28 cellular contexts compared by ENCODE assay signal in genomic region chr15:101042320-101042719, GRCh38.
DNase-seq lines count a peak whose midpoint lies in the region; ATAC-seq and TF ChIP-seq lines count a peak whose summit lies in the region.
"Had no signal": no experiment of that assay in that cellular context is flagged by ENCODE, and none has a peak within 500 bp of the region (broad histone marks: within the 10 kb centered on the region; RNA-seq: fewer than 3 reads in every experiment).

No MANE protein-coding gene starts in this region.

- intact Hi-C loops in CD14-positive monocyte (cut with micrococcal nuclease) (no loop called here), tibial artery (cut with DNase I; ENCODE audit: low total_unique reads) (no loop called here)

- ATAC-seq in HG03280 (IDR thresholded peaks at IDR 0.05; ENCODE audit: unreplicated experiment) = no peak
- ATAC-seq: gastroesophageal sphincter; left lung; naive thymus-derived CD4-positive, alpha-beta T cell; pancreas; stimulated activated effector memory CD8-positive, alpha-beta T cell treated with anti-CD3 and anti-CD28 coated beads, Interleukin-12 subunit alpha, Interleukin-12 subunit beta, amount 100 ng/mL, for 72 hours had no signal

- TF ChIP-seq CTCF in CD14-positive monocyte (IDR thresholded peaks at IDR 0.05) (no peak), WERI-Rb-1 (IDR thresholded peaks at IDR 0.05; ENCODE audit: low read depth, low read length) (no peak), mesothelial cell of epicardium (IDR thresholded peaks at IDR 0.05; ENCODE audit: unreplicated experiment) (no peak), tibial artery (IDR thresholded peaks at IDR 0.05) (no peak)

- H3K4me3 ChIP-seq in WERI-Rb-1 (ENCODE audit: low read depth, low read length) = no peak overlapping the region
- no peak overlapping the region for H3K4me3 ChIP-seq in tibial artery
- H3K4me3 ChIP-seq: BLaER1 treated with 17β-estradiol and CSF1 and Interleukin-3, amounts not matched to agents 10 nM and 100 nM; gastroesophageal sphincter; HAP-1; left lung; pancreas had no signal

- H3K27ac Mint-ChIP-seq in CD14-positive monocyte = peak overlapping the region in 2 of 7 donors; percentile 17 to 75
- H3K27ac Mint-ChIP-seq in mesothelial cell of epicardium = no peak overlapping the region
- H3K27ac Mint-ChIP-seq: activated naive CD8-positive, alpha-beta T cell treated with anti-CD3 and anti-CD28 coated beads, Interleukin-2, amount 10 ng/mL, durations not matched to agents 7 days and 5 days; naive thymus-derived CD4-positive, alpha-beta T cell; stimulated activated effector memory CD8-positive, alpha-beta T cell treated with anti-CD3 and anti-CD28 coated beads, Interleukin-12 subunit alpha, Interleukin-12 subunit beta, amount 100 ng/mL, for 72 hours had no signal

- no peaks in the 10 kb centered on the region for H3K9me3 ChIP-seq in WERI-Rb-1 (ENCODE audit: severe bottlenecking)
- no peaks in the 10 kb centered on the region for H3K9me3 ChIP-seq in tibial artery
- H3K9me3 ChIP-seq: HAP-1, pancreas had no signal

- H3K27ac ChIP-seq in WERI-Rb-1 (no peak overlapping the region), tibial artery (no peak overlapping the region)
- H3K27ac ChIP-seq: BLaER1 treated with 17β-estradiol and CSF1 and Interleukin-3, amounts not matched to agents 10 nM and 100 nM; gastroesophageal sphincter; KMS-11; left lung; pancreas had no signal

- H3K4me1 Mint-ChIP-seq in CD14-positive monocyte (no peaks in the 10 kb centered on the region), mesothelial cell of epicardium (peaks cover 6% of the 10 kb centered on the region)
- H3K4me1 Mint-ChIP-seq: activated naive CD8-positive, alpha-beta T cell treated with anti-CD3 and anti-CD28 coated beads, Interleukin-2, amount 10 ng/mL, durations not matched to agents 7 days and 5 days; naive thymus-derived CD4-positive, alpha-beta T cell; stimulated activated effector memory CD8-positive, alpha-beta T cell treated with anti-CD3 and anti-CD28 coated beads, Interleukin-12 subunit alpha, Interleukin-12 subunit beta, amount 100 ng/mL, for 72 hours had no signal

- DNase-seq in CD14-positive monocyte (ENCODE audit: low spot score) = no peak
- DNase-seq in WERI-Rb-1 = peak; percentile 0
- peak; percentile 6 to 29 for DNase-seq in mesothelial cell of epicardium (ENCODE audit: low spot score in 2 of 2, unreplicated experiment in 2 of 2)
- DNase-seq in tibial artery = peak; percentile 11 to 33
- no peak for DNase-seq in inferior parietal cortex (ENCODE audit: extremely low spot score)
- DNase-seq in NCI-H146 treated with DMSO at 0.1 percent for 48 hours (lab: John Stamatoyannopoulos, UW; ENCODE audit: unreplicated experiment) = no peak
- DNase-seq: activated CD4-positive, alpha-beta T cell treated with anti-CD3 and anti-CD28 coated beads, Interleukin-2, amount 50 U/mL, for 48 hours; activated gamma-delta T cell; activated naive CD8-positive, alpha-beta T cell treated with anti-CD3 and anti-CD28 coated beads, Interleukin-2, amount 10 ng/mL, durations not matched to agents 7 days and 5 days; central memory CD4-positive, alpha-beta T cell; COR-L47; DMS79 treated with DMSO at 0.1 percent for 48 hours; GF-D8; hippocampal formation; MM.1S; NCI-H1417; NCI-H748 treated with DMSO at 0.1 percent for 48 hours; stimulated activated CD4-positive, alpha-beta T cell treated with anti-CD3 and anti-CD28 coated beads, Interleukin-4, amount 100 ng/mL, for 24 hours; T-helper 1 cell had no signal

- H3K4me1 ChIP-seq in tibial artery = no peaks in the 10 kb centered on the region
- H3K4me1 ChIP-seq: BLaER1 treated with 17β-estradiol and CSF1 and Interleukin-3, amounts not matched to agents 10 nM and 100 nM; gastroesophageal sphincter; HAP-1; left lung; pancreas had no signal

- peak overlapping the region; percentile 35 to 62 for H3K4me3 Mint-ChIP-seq in CD14-positive monocyte
- H3K4me3 Mint-ChIP-seq in mesothelial cell of epicardium = no peak overlapping the region
- H3K4me3 Mint-ChIP-seq: activated naive CD8-positive, alpha-beta T cell treated with anti-CD3 and anti-CD28 coated beads, Interleukin-2, amount 10 ng/mL, durations not matched to agents 7 days and 5 days; naive thymus-derived CD4-positive, alpha-beta T cell; stimulated activated effector memory CD8-positive, alpha-beta T cell treated with anti-CD3 and anti-CD28 coated beads, Interleukin-12 subunit alpha, Interleukin-12 subunit beta, amount 100 ng/mL, for 72 hours had no signal

- H3K9me3 Mint-ChIP-seq in CD14-positive monocyte (peaks cover 3 to 21% (median 12%) of the 10 kb centered on the region in 7 donors), mesothelial cell of epicardium (peaks cover 35% of the 10 kb centered on the region)
- H3K9me3 Mint-ChIP-seq: activated naive CD8-positive, alpha-beta T cell treated with anti-CD3 and anti-CD28 coated beads, Interleukin-2, amount 10 ng/mL, durations not matched to agents 7 days and 5 days had no signal

- H3K36me3 Mint-ChIP-seq in CD14-positive monocyte (peaks cover 96 to 100% of the 10 kb centered on the region in 2 donors), mesothelial cell of epicardium (no peaks in the 10 kb centered on the region)
- H3K36me3 Mint-ChIP-seq: activated naive CD8-positive, alpha-beta T cell treated with anti-CD3 and anti-CD28 coated beads, Interleukin-2, amount 10 ng/mL, durations not matched to agents 7 days and 5 days; stimulated activated effector memory CD8-positive, alpha-beta T cell treated with anti-CD3 and anti-CD28 coated beads, Interleukin-12 subunit alpha, Interleukin-12 subunit beta, amount 100 ng/mL, for 72 hours had no signal

- H3K27me3 Mint-ChIP-seq in CD14-positive monocyte (ENCODE audit: low read depth in 3 of 3) (peaks cover 29 to 69% (median 39%) of the 10 kb centered on the region in 3 donors), mesothelial cell of epicardium (ENCODE audit: low read depth) (no peaks in the 10 kb centered on the region)

- H3K36me3 ChIP-seq in WERI-Rb-1 (no peaks in the 10 kb centered on the region), tibial artery (peaks cover 0 to 36% (median 8%) of the 10 kb centered on the region in 3 donors)
- H3K36me3 ChIP-seq: HAP-1 had no signal

- H3K27me3 ChIP-seq in WERI-Rb-1 (ENCODE audit: insufficient read depth, low read depth, severe bottlenecking) = no peaks in the 10 kb centered on the region
- no peaks in the 10 kb centered on the region for H3K27me3 ChIP-seq in tibial artery
- H3K27me3 ChIP-seq: gastroesophageal sphincter, left lung, pancreas had no signal

Comparison
In these comparisons a context has a peak if more than half of its experiments do, and no peak if none do; other contexts are left out.
1. DNase-seq: peak in WERI-Rb-1 (single experiment), mesothelial cell of epicardium (2 of 2) and tibial artery (2 of 2); none in CD14-positive monocyte (single experiment), inferior parietal cortex (single experiment) and NCI-H146 treated with DMSO at 0.1 percent for 48 hours (single experiment).